In the genomic region with DNA sequence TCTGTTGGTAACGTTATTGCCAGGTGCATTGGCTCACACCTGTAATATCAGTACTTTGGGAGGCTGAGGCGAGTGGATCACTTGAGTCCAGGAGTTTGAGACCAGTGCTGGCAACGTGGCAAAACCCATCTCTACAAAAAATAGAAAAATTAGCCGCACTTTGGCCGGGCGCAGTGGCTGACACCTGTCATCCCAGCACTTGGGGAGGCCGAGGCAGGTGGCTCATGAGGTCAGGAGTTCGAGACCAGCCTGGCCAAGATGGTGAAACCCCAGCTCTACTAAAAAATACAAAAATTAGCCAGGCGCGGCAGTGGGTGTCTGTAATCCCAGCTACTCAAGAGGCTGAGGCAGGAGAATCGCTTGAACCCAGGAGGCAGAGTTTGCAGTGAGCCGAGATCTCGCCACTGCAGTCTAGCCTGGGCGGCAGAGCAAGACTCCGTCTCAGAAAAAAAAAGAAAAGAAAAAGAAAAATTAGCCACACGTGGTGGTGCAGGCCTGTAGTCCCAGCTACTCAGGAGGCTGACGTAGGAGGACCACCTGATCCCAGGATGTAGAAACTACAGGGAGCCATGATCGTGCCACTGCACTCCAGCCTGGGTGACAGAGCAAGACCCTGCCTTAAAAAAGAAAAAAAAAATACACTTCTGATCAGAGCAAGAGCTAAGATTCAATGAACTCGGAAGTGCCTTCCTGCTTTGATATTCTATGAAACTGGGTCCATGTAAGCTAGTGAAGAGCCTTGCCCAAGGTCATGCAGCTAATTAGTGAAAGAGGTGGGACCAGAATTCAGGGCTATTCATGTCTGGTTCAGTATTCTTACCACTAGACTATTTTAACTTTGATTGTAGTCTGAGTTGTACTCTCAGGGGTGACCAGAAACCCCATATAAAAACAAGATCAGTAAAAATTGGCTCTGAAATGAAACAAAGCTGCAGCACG, we compare ENCODE assay signal across 18 cellular contexts. TPM values are rescaled to one million over a fixed set of nuclear protein-coding genes. Genes with fewer than 3 reads are reported as not detected.
DNase-seq lines count a peak whose midpoint lies in the region; TF ChIP-seq lines count a peak whose summit lies in the region.
"Had no signal": no experiment of that assay in that cellular context is flagged by ENCODE, and none has a peak within 500 bp of the region (broad histone marks: within the 10 kb centered on the region; RNA-seq: fewer than 3 reads in every experiment).

No MANE protein-coding gene starts in this region.

- TF ChIP-seq RAD21 in liver (IDR thresholded peaks at IDR 0.05), result no peak

- H3K9me3 Mint-ChIP-seq in nephron, result no peaks in the 10 kb centered on the region
- H3K9me3 Mint-ChIP-seq: CD8-positive, alpha-beta memory T cell had no signal

- intact Hi-C loops in colonic mucosa (cut with DNase I), result no loop called here

- no peaks in the 10 kb centered on the region for H3K36me3 Mint-ChIP-seq in nephron (ENCODE audit: low read depth)
- H3K36me3 Mint-ChIP-seq: CD8-positive, alpha-beta memory T cell had no signal

- DNase-seq in colonic mucosa, result no peak
- no peak for DNase-seq in stimulated activated CD4-positive, alpha-beta T cell treated with anti-CD3 and anti-CD28 coated beads, Interleukin-4, amount 100 ng/mL, for 1 hour
- DNase-seq in NOMO-1 treated with DMSO at 0.1 percent for 48 hours (lab: John Stamatoyannopoulos, UW; ENCODE audit: unreplicated experiment), result no peak
- DNase-seq in NCI-H524 (lab: John Stamatoyannopoulos, UW), result no peak
- DNase-seq in NCI-H2196 (lab: John Stamatoyannopoulos, UW; ENCODE audit: unreplicated experiment), result no peak
- DNase-seq: 8988T; AML-193; CD8-positive, alpha-beta memory T cell; DND-41; GDM1 had no signal

- TF ChIP-seq CTCF in OCI-LY3 (IDR thresholded peaks at IDR 0.05; ENCODE audit: low read depth, low read length) (no peak), colonic mucosa (IDR thresholded peaks at IDR 0.05) (no peak), liver (IDR thresholded peaks at IDR 0.05; ENCODE audit: low read depth, low read length, missing input control) (no peak), nephron (IDR thresholded peaks at IDR 0.05; ENCODE audit: unreplicated experiment in 3 of 3) (no peak)

- H3K36me3 ChIP-seq in OCI-LY3 (replicated peaks; ENCODE audit: low read depth, low read length) (no peaks in the 10 kb centered on the region), colonic mucosa (no peaks in the 10 kb centered on the region), liver (ENCODE audit: control insufficient read depth in 4 of 4, insufficient read depth in 3 of 4, low read depth in 1 of 4, low read length in 3 of 4) (no peaks in the 10 kb centered on the region)
- H3K36me3 ChIP-seq: BLaER1, HAP-1 had no signal

- peaks cover 8% of the 10 kb centered on the region for H3K4me1 ChIP-seq in OCI-LY3 (ENCODE audit: low read length)
- H3K4me1 ChIP-seq in colonic mucosa, result peaks cover 8% of the 10 kb centered on the region
- H3K4me1 ChIP-seq in liver (ENCODE audit: control insufficient read depth in 4 of 4, insufficient read depth in 4 of 4, low read length in 3 of 4), result peaks cover 20 to 63% (median 44%) of the 10 kb centered on the region in 4 donors
- H3K4me1 ChIP-seq: BLaER1, HAP-1 had no signal

- H3K27me3 ChIP-seq in OCI-LY3 (ENCODE audit: low read depth, low read length), result no peaks in the 10 kb centered on the region
- H3K27me3 ChIP-seq in colonic mucosa, result no peaks in the 10 kb centered on the region
- no peaks in the 10 kb centered on the region for H3K27me3 ChIP-seq in liver (ENCODE audit: control insufficient read depth in 4 of 4, insufficient read depth in 4 of 4, low read length in 3 of 4)
- H3K27me3 ChIP-seq: BLaER1 had no signal

- H3K79me2 ChIP-seq in OCI-LY3 (ENCODE audit: low read length), result no peaks in the 10 kb centered on the region

- H3K9ac ChIP-seq in OCI-LY3 (ENCODE audit: low read length) (no peak overlapping the region), colonic mucosa (ENCODE audit: low read depth in 2 of 2, low read length in 2 of 2) (peak overlapping the region in 1 of 2 donors; percentile 1), liver (ENCODE audit: low read depth in 1 of 2, low read length in 2 of 2) (no peak overlapping the region)
- H3K9ac ChIP-seq: BLaER1 had no signal

- H3K27ac Mint-ChIP-seq in nephron, result peak overlapping the region; percentile 59 to 82 (median 71)
- H3K27ac Mint-ChIP-seq: CD8-positive, alpha-beta memory T cell had no signal

- no peak overlapping the region for H3K4me3 ChIP-seq in OCI-LY3 (ENCODE audit: low read length)
- H3K4me3 ChIP-seq in colonic mucosa, result no peak overlapping the region
- H3K4me3 ChIP-seq in liver (ENCODE audit: low read depth in 1 of 3, low read length in 3 of 3), result no peak overlapping the region
- H3K4me3 ChIP-seq: BLaER1, HAP-1 had no signal

- H3K27me3 Mint-ChIP-seq in nephron (ENCODE audit: low read depth), result no peaks in the 10 kb centered on the region

- 0 out of 2 replicates have a peak overlapping the region, but pooled peaks have one; percentile 10 for H2AFZ ChIP-seq in OCI-LY3 (ENCODE audit: low read depth, low read length)

- no peak overlapping the region for H3K4me2 ChIP-seq in OCI-LY3 (ENCODE audit: low read length)
- H3K4me2 ChIP-seq: BLaER1 had no signal

- no peak overlapping the region for H3K4me3 Mint-ChIP-seq in nephron
- H3K4me3 Mint-ChIP-seq: CD8-positive, alpha-beta memory T cell had no signal

- H3K4me1 Mint-ChIP-seq in nephron, result peaks cover 15% of the 10 kb centered on the region
- H3K4me1 Mint-ChIP-seq: CD8-positive, alpha-beta memory T cell had no signal

- H3K9me3 ChIP-seq in OCI-LY3 (ENCODE audit: insufficient read depth, low read length), result no peaks in the 10 kb centered on the region
- no peaks in the 10 kb centered on the region for H3K9me3 ChIP-seq in colonic mucosa
- H3K9me3 ChIP-seq in liver (ENCODE audit: control insufficient read depth in 4 of 4, low read length in 3 of 4), result no peaks in the 10 kb centered on the region
- H3K9me3 ChIP-seq: BLaER1, Caco-2, HAP-1 had no signal

- WGBS in liver, result 84% methylated on average over 20 of the region's 20 CpGs

- no peaks in the 10 kb centered on the region for H4K20me1 ChIP-seq in OCI-LY3 (ENCODE audit: insufficient read depth, low read length)
- H4K20me1 ChIP-seq: BLaER1 had no signal

- H3K27ac ChIP-seq in OCI-LY3 (ENCODE audit: low read length), result no peak overlapping the region
- H3K27ac ChIP-seq in colonic mucosa, result peak overlapping the region; percentile 88
- peak overlapping the region; percentile 47 to 72 for H3K27ac ChIP-seq in liver (ENCODE audit: low read depth in 1 of 2, low read length in 2 of 2)
- H3K27ac ChIP-seq: BLaER1, HL-60 had no signal

TF ChIP-seq in liver, 16 proteins besides CTCF, POLR2A, EP300 and RAD21:
- TF ChIP-seq, protein P1, sequence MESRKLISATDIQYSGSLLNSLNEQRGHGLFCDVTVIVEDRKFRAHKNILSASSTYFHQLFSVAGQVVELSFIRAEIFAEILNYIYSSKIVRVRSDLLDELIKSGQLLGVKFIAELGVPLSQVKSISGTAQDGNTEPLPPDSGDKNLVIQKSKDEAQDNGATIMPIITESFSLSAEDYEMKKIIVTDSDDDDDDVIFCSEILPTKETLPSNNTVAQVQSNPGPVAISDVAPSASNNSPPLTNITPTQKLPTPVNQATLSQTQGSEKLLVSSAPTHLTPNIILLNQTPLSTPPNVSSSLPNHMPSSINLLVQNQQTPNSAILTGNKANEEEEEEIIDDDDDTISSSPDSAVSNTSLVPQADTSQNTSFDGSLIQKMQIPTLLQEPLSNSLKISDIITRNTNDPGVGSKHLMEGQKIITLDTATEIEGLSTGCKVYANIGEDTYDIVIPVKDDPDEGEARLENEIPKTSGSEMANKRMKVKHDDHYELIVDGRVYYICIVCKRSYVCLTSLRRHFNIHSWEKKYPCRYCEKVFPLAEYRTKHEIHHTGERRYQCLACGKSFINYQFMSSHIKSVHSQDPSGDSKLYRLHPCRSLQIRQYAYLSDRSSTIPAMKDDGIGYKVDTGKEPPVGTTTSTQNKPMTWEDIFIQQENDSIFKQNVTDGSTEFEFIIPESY (IDR thresholded peaks at IDR 0.05), result no peak
- no peak for TF ChIP-seq ATF3 (IDR thresholded peaks at IDR 0.05)
- no peak for TF ChIP-seq RXRA (IDR thresholded peaks at IDR 0.05)
- no peak for TF ChIP-seq SP1 (IDR thresholded peaks at IDR 0.05)
- no peak for TF ChIP-seq FOXA2 (IDR thresholded peaks at IDR 0.05)
- no peak for TF ChIP-seq FOXA1 (IDR thresholded peaks at IDR 0.05)
- no peak for TF ChIP-seq JUND (IDR thresholded peaks at IDR 0.05)
- TF ChIP-seq EGR1 (IDR thresholded peaks at IDR 0.05; ENCODE audit: low read depth in 2 of 2), result no peak
- no peak for TF ChIP-seq HNF4G (IDR thresholded peaks at IDR 0.05)
- TF ChIP-seq NR2F2 (IDR thresholded peaks at IDR 0.05), result no peak

RNA-seq across cellular contexts. Expression of gene RNASE8, which starts 4.2 kb away (rescaled TPM):
- total RNA-seq in colonic mucosa, result not detected
- not detected for total RNA-seq in liver
- not detected for polyA plus RNA-seq in liver
- total RNA-seq: Caco-2; CD8-positive, alpha-beta memory T cell; H1 had no signal
- polyA plus RNA-seq: CD8-positive, alpha-beta memory T cell; H1 had no signal

RNA-seq across cellular contexts. Expression of gene RNASE7, which starts 11.3 kb away (rescaled TPM):
- total RNA-seq in colonic mucosa (under 1 TPM; 0.16 to 0.30 TPM), liver (under 1 TPM in 1 of 2 donors, not detected in 1; 0.33 TPM)
- polyA plus RNA-seq in liver, result under 1 TPM; 0.11 to 0.12 TPM
- total RNA-seq: Caco-2; CD8-positive, alpha-beta memory T cell; H1 had no signal
- polyA plus RNA-seq: CD8-positive, alpha-beta memory T cell; H1 had no signal

RNA-seq across cellular contexts. Expression of gene ARHGEF40, which starts 16.7 kb away (rescaled TPM):
- total RNA-seq in colonic mucosa (10 to 100 TPM; 49.5 to 66.9 TPM), liver (10 to 100 TPM; 19.8 to 42.5 TPM)
- 10 to 100 TPM in 1 of 2 donors, 1 to 10 TPM in 1; 9.3 to 14.0 TPM for polyA plus RNA-seq in liver

RNA-seq across cellular contexts. Expression of gene RNASE13, which starts 18.8 kb away (rescaled TPM):
- total RNA-seq in colonic mucosa (not detected), liver (under 1 TPM; 0.05 to 0.08 TPM)
- polyA plus RNA-seq in liver, result not detected
- total RNA-seq: Caco-2; CD8-positive, alpha-beta memory T cell; H1 had no signal
- polyA plus RNA-seq: CD8-positive, alpha-beta memory T cell; H1 had no signal

RNA-seq across cellular contexts. Expression of gene TPPP2, which starts 23.4 kb away (rescaled TPM):
- total RNA-seq in colonic mucosa (under 1 TPM in 1 of 2 donors, not detected in 1; 0.94 TPM), liver (1 to 10 TPM; 1.6 to 5.9 TPM)
- 1 to 10 TPM; 1.5 to 1.6 TPM for polyA plus RNA-seq in liver
- total RNA-seq: Caco-2; CD8-positive, alpha-beta memory T cell; H1 had no signal
- polyA plus RNA-seq: CD8-positive, alpha-beta memory T cell; H1 had no signal
